10 cellular contexts compared by ENCODE assay signal in the genomic region with DNA sequence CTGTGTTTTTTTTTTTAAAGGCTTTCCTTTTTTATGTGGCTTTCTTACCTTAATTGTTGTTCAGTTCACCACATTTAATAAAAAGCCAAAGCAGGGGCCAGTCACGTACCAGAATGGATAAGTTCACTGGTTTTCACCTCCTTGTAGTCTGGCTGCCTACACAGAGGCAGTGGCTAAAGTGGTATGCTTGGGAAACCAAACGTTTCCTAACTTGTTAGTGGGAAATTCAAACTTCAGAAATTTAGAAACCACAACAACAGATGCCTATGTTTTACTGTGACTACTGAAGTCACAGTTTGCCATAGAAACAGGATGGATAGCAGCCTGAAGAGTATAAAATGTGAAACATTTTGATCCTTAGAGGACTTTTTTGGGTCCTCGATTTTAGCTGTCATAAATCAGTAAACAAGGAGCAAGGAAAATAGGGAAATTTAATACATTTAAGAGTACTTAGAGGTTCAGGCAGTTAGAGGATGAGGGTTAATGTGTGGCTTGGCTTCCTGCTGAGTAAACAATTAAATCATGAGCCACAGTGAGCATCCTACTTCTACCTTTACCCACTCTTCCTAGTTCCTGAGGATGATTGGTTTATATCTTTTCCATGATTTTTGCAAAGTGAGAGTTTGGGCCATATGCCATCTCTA. TPM values are rescaled to one million over a fixed set of nuclear protein-coding genes. Genes with fewer than 3 reads are reported as not detected.
DNase-seq lines count a peak whose midpoint lies in the region; ATAC-seq and TF ChIP-seq lines count a peak whose summit lies in the region.
"Had no signal": no experiment of that assay in that cellular context is flagged by ENCODE, and none has a peak within 500 bp of the region (broad histone marks: within the 10 kb centered on the region; RNA-seq: fewer than 3 reads in every experiment).

No MANE protein-coding gene starts in this region.

- no peaks in the 10 kb centered on the region for H3K9me3 Mint-ChIP-seq in activated naive CD4-positive, alpha-beta T cell treated with anti-CD3 and anti-CD28 coated beads, Interleukin-2, amount 50 U/mL, for 72 hours

- H3K9me2 ChIP-seq in PC-3 (replicated peaks; ENCODE audit: low read length) (no peaks in the 10 kb centered on the region), hepatocyte (replicated peaks; ENCODE audit: insufficient read depth) (no peaks in the 10 kb centered on the region)

- no peaks in the 10 kb centered on the region for H3K9me3 ChIP-seq in PC-3 (ENCODE audit: low read length)
- no peaks in the 10 kb centered on the region for H3K9me3 ChIP-seq in hepatocyte (ENCODE audit: low read depth)
- no peaks in the 10 kb centered on the region for H3K9me3 ChIP-seq in vagina

- H3K79me2 ChIP-seq in PC-3 (ENCODE audit: low read length) (peaks cover 63% of the 10 kb centered on the region), hepatocyte (peaks cover 100% of the 10 kb centered on the region)

- BruUV-seq in PC-3 (replicated peaks; lab: Mats Ljungman, UMichigan): no TSS peak

- H3K36me3 Mint-ChIP-seq in activated naive CD4-positive, alpha-beta T cell treated with anti-CD3 and anti-CD28 coated beads, Interleukin-2, amount 50 U/mL, for 72 hours: peaks cover 0 to 6% of the 10 kb centered on the region in 2 donors

- TF ChIP-seq CTCF in PC-3 (conservative IDR thresholded peaks at IDR 0.05; ENCODE audit: low read depth, low read length) (no peak), hepatocyte (IDR thresholded peaks at IDR 0.05; ENCODE audit: poor library complexity) (no peak), vagina (IDR thresholded peaks at IDR 0.05) (no peak)

- H3K27me3 ChIP-seq in PC-3 (ENCODE audit: low read length) (no peaks in the 10 kb centered on the region), hepatocyte (no peaks in the 10 kb centered on the region), vagina (no peaks in the 10 kb centered on the region)

- TF ChIP-seq POLR2A in vagina (IDR thresholded peaks at IDR 0.05): no peak

- H3K36me3 ChIP-seq in PC-3 (ENCODE audit: low read depth, low read length) (no peaks in the 10 kb centered on the region), hepatocyte (replicated peaks; ENCODE audit: insufficient read depth, low read depth) (no peaks in the 10 kb centered on the region), vagina (peaks cover 0 to 5% of the 10 kb centered on the region in 2 donors)

- H2AFZ ChIP-seq in PC-3 (ENCODE audit: low read length) (no peak overlapping the region), hepatocyte (no peak overlapping the region)

- H3K27ac Mint-ChIP-seq in activated naive CD4-positive, alpha-beta T cell treated with anti-CD3 and anti-CD28 coated beads, Interleukin-2, amount 50 U/mL, for 72 hours: no peak overlapping the region

- no peaks in the 10 kb centered on the region for H3F3A ChIP-seq in PC-3 (ENCODE audit: low read length, unreplicated experiment)

- H3K4me1 ChIP-seq in PC-3 (ENCODE audit: insufficient read depth, low read length) (peaks cover 52% of the 10 kb centered on the region), hepatocyte (ENCODE audit: insufficient read depth) (peaks cover 52% of the 10 kb centered on the region), vagina (peaks cover 48% of the 10 kb centered on the region)

- ATAC-seq in activated naive CD4-positive, alpha-beta T cell treated with anti-CD3 and anti-CD28 coated beads, Interleukin-2, amount 50 U/mL, for 72 hours: peak; percentile 40 to 68
- ATAC-seq in PC-3: peak; percentile 59

- no peaks in the 10 kb centered on the region; the same call in 1 of the 2 replicates for H4K20me1 ChIP-seq in PC-3 (ENCODE audit: low read length)
- H4K20me1 ChIP-seq in hepatocyte (ENCODE audit: insufficient read depth, poor library complexity, severe bottlenecking): peaks cover 11% of the 10 kb centered on the region

- DNase-seq in activated naive CD4-positive, alpha-beta T cell treated with anti-CD3 and anti-CD28 coated beads, Interleukin-2, amount 50 U/mL, for 72 hours (ENCODE audit: low spot score in 2 of 2): no peak
- DNase-seq in activated naive CD4-positive, alpha-beta T cell treated with anti-CD3 and anti-CD28 coated beads, Interleukin-2, amount 50 U/mL, for 16 hours: no peak
- DNase-seq in PC-3 (peak; percentile 43), hepatocyte (ENCODE audit: low spot score) (no peak), vagina (ENCODE audit: extremely low spot score in 2 of 2) (no peak), D341Med (ENCODE audit: low spot score) (no peak), NCI-H526 (lab: John Stamatoyannopoulos, UW) (no peak), amniotic stem cell (lab: John Stamatoyannopoulos, UW) (no peak)
- DNase-seq: cerebellar nuclear complex, SHP77 had no signal

- intact Hi-C loops in PC-3 (cut with micrococcal nuclease): no loop called here
- intact Hi-C loops in vagina (cut with DNase I): no loop called here

- H3K4me2 ChIP-seq in PC-3 (ENCODE audit: low read length) (peak overlapping the region; percentile 45), hepatocyte (peak overlapping the region; percentile 16)

- H3K4me3 ChIP-seq in PC-3 (ENCODE audit: low read length) (no peak overlapping the region), hepatocyte (no peak overlapping the region), vagina (no peak overlapping the region)

- no peak overlapping the region for H3K9ac ChIP-seq in PC-3 (ENCODE audit: low read length)

- WGBS in hepatocyte (ENCODE audit: low lambda C conversion rate, missing lambda C conversion rate): 49% methylated on average over 3 of the region's 3 CpGs

- peak overlapping the region; percentile 30; the same call in 1 of the 2 replicates for H3K27ac ChIP-seq in PC-3 (ENCODE audit: low read length)
- peak overlapping the region; percentile 1 for H3K27ac ChIP-seq in hepatocyte
- peak overlapping the region; percentile 52 for H3K27ac ChIP-seq in vagina

- CTCF ChIA-PET in PC-3 (lab: Charles Lee): no interaction called here

- POLR2A ChIA-PET in PC-3 (lab: Charles Lee; ENCODE audit: unreplicated experiment): no interaction called here

RNA-seq across cellular contexts. Expression of gene CMSS1, which starts 48.6 kb away (rescaled TPM):
- total RNA-seq in activated naive CD4-positive, alpha-beta T cell treated with anti-CD3 and anti-CD28 coated beads, Interleukin-2, amount 50 U/mL, for 72 hours: 10 to 100 TPM; 35.8 to 74.3 TPM
- total RNA-seq in PC-3 (2014; rRNA removed) (51.7 and 63.1 TPM in 2 replicates), hepatocyte (6.9 and 11.8 TPM in 2 replicates), vagina (21.4 TPM)
- 17.0 and 19.2 TPM in 2 replicates for polyA plus RNA-seq in hepatocyte

Comparison
In these comparisons a context has a peak if more than half of its experiments do, and no peak if none do; other contexts are left out.
1. H3K27ac ChIP-seq: peak in every context shown above with its lines; median percentile 52 in vagina; 30 in PC-3; 1 in hepatocyte.